Comparison of ENCODE assay signal across 23 cellular contexts in genomic region chr12:99549651-99550050, GRCh38.
"Had no signal": no experiment of that assay in that cellular context is flagged by ENCODE, and none has a peak within 500 bp of the region (broad histone marks: within the 10 kb centered on the region; RNA-seq: fewer than 3 reads in every experiment).

No MANE protein-coding gene starts in this region.

- H3K27ac ChIP-seq: ascending aorta, coronary artery, dorsolateral prefrontal cortex had no signal

- H3K4me3 ChIP-seq: ascending aorta, coronary artery, dorsolateral prefrontal cortex had no signal

- FAIRE-seq: bronchial epithelial cell, frontal cortex had no signal

- H3K27me3 ChIP-seq: ascending aorta, dorsolateral prefrontal cortex had no signal

- H3K4me1 ChIP-seq: ascending aorta had no signal

- H3K9me3 ChIP-seq: ascending aorta had no signal

- H3K36me3 ChIP-seq: ascending aorta had no signal

- ATAC-seq: activated CD4-positive, alpha-beta T cell treated with anti-CD3 and anti-CD28 coated beads for 36 hours; activated CD8-positive, alpha-beta memory T cell treated with anti-CD3 and anti-CD28 coated beads, Interleukin-2, amount 10 ng/mL, durations not matched to agents 7 days and 5 days; activated CD8-positive, alpha-beta T cell treated with anti-CD3 and anti-CD28 coated beads, Interleukin-2, amount 10 ng/mL, durations not matched to agents 7 days and 5 days; esophagus mucosa had no signal

- DNase-seq: activated CD4-positive, alpha-beta memory T cell treated with anti-CD3 and anti-CD28 coated beads for 36 hours; activated CD4-positive, alpha-beta T cell treated with anti-CD3 and anti-CD28 coated beads for 36 hours; activated CD4-positive, alpha-beta T cell treated with anti-CD3 and anti-CD28 coated beads, Interleukin-2, amount 10 ng/mL, durations not matched to agents 24 days and 14 days; activated CD4-positive, CD25-positive, alpha-beta regulatory T cell; activated CD4-positive, CD25-positive, alpha-beta regulatory T cell treated with anti-CD3 and anti-CD28 coated beads, Interleukin-2, amount 50 U/mL, for 72 hours; activated CD8-positive, alpha-beta memory T cell treated with anti-CD3 and anti-CD28 coated beads, Interleukin-2, amount 10 ng/mL, durations not matched to agents 7 days and 5 days; activated CD8-positive, alpha-beta memory T cell treated with anti-CD3 and anti-CD28 coated beads, Interleukin-2, amount 50 U/mL, for 4 hours; activated CD8-positive, alpha-beta T cell treated with anti-CD3 and anti-CD28 coated beads, Interleukin-2, amount 10 ng/mL, durations not matched to agents 7 days and 5 days; activated effector memory CD4-positive, alpha-beta T cell treated with anti-CD3 and anti-CD28 coated beads, Interleukin-2, amount 50 U/mL, for 16 hours; activated naive CD4-positive, alpha-beta T cell treated with anti-CD3 and anti-CD28 coated beads for 36 hours; activated naive CD8-positive, alpha-beta T cell treated with anti-CD3 and anti-CD28 coated beads, Interleukin-2, amount 10 ng/mL, durations not matched to agents 7 days and 5 days; activated T-cell treated with anti-CD3 and anti-CD28 coated beads, Interleukin-2, amount 50 U/mL, for 1 hour; activated T-cell treated with anti-CD3 and anti-CD28 coated beads, Interleukin-2, amount 50 U/mL, for 48 hours; dorsolateral prefrontal cortex; effector memory CD4-positive, alpha-beta T cell; endodermal cell; foreskin fibroblast; T-helper 2 cell had no signal
